Comparison of ENCODE assay signal across 29 cellular contexts in genomic region chr7:155706376-155706775, GRCh38.
"Had no signal": no experiment of that assay in that cellular context is flagged by ENCODE, and none has a peak within 500 bp of the region (broad histone marks: within the 10 kb centered on the region; RNA-seq: fewer than 3 reads in every experiment).

No MANE protein-coding gene starts in this region.

- H3K4me3 ChIP-seq: esophagus muscularis mucosa, heart right ventricle, left lung, lung, mucosa of descending colon, ovary, sigmoid colon, stomach, thyroid gland, upper lobe of right lung had no signal

- H3K27me3 Mint-ChIP-seq: activated CD8-positive, alpha-beta T cell treated with anti-CD3 and anti-CD28 coated beads for 36 hours; activated naive CD8-positive, alpha-beta T cell treated with anti-CD3 and anti-CD28 coated beads, Interleukin-2, amount 10 ng/mL, durations not matched to agents 7 days and 5 days; progenitor cell of endocrine pancreas had no signal

- ATAC-seq: activated CD8-positive, alpha-beta T cell treated with anti-CD3 and anti-CD28 coated beads for 36 hours; activated T-cell treated with anti-CD3 and anti-CD28 coated beads, Interleukin-2, amount 50 U/mL, for 72 hours; foreskin keratinocyte; left lung; mucosa of descending colon; stimulated activated effector memory CD8-positive, alpha-beta T cell treated with anti-CD3 and anti-CD28 coated beads, Interleukin-12 subunit alpha, Interleukin-12 subunit beta, amount 100 ng/mL, for 72 hours; upper lobe of right lung had no signal

- H3K27me3 ChIP-seq: brain microvascular endothelial cell, esophagus muscularis mucosa, foreskin keratinocyte, heart right ventricle, left lung, ovary, sigmoid colon, stomach, thyroid gland, upper lobe of right lung had no signal

- H3K36me3 ChIP-seq: ovary had no signal

- H3K9me3 ChIP-seq: esophagus muscularis mucosa, heart right ventricle, left lung, mucosa of descending colon, ovary, sigmoid colon, stomach, thyroid gland, upper lobe of right lung had no signal

- H3K4me1 ChIP-seq: esophagus muscularis mucosa, left lung, sigmoid colon, thyroid gland, upper lobe of right lung had no signal

- H3K9me3 Mint-ChIP-seq: activated CD8-positive, alpha-beta T cell treated with anti-CD3 and anti-CD28 coated beads for 36 hours; activated naive CD4-positive, alpha-beta T cell treated with anti-CD3 and anti-CD28 coated beads for 36 hours; activated naive CD8-positive, alpha-beta T cell treated with anti-CD3 and anti-CD28 coated beads, Interleukin-2, amount 10 ng/mL, durations not matched to agents 7 days and 5 days; activated T-cell treated with anti-CD3 and anti-CD28 coated beads, Interleukin-2, amount 50 U/mL, for 72 hours; stimulated activated effector memory CD8-positive, alpha-beta T cell treated with anti-CD3 and anti-CD28 coated beads, Interleukin-12 subunit alpha, Interleukin-12 subunit beta, amount 100 ng/mL, for 72 hours had no signal

- DNase-seq: activated CD4-positive, alpha-beta T cell treated with anti-CD3 and anti-CD28 coated beads, Interleukin-2, amount 50 U/mL, for 1 hour; activated CD4-positive, CD25-positive, alpha-beta regulatory T cell treated with anti-CD3 and anti-CD28 coated beads, Interleukin-2, amount 50 U/mL, for 72 hours; activated CD8-positive, alpha-beta T cell treated with anti-CD3 and anti-CD28 coated beads for 36 hours; activated effector memory CD4-positive, alpha-beta T cell treated with anti-CD3 and anti-CD28 coated beads, Interleukin-2, amount 50 U/mL, for 16 hours; activated naive CD4-positive, alpha-beta T cell treated with anti-CD3 and anti-CD28 coated beads for 36 hours; activated naive CD8-positive, alpha-beta T cell treated with anti-CD3 and anti-CD28 coated beads, Interleukin-2, amount 10 ng/mL, durations not matched to agents 7 days and 5 days; activated T-cell treated with anti-CD3 and anti-CD28 coated beads, Interleukin-2, amount 50 U/mL, for 72 hours; amniotic stem cell; brain microvascular endothelial cell; cortex of kidney; foreskin keratinocyte; heart right ventricle; kidney glomerular epithelial cell; left lung; mesendoderm; mucosa of descending colon; ovary; retina; sigmoid colon; small intestine; stimulated activated CD4-positive, alpha-beta T cell treated with anti-CD3 and anti-CD28 coated beads, Interleukin-4, amount 100 ng/mL, for 24 hours; stomach; T-helper 2 cell; thyroid gland; upper lobe of right lung had no signal

- H3K27ac ChIP-seq: brain microvascular endothelial cell, esophagus muscularis mucosa, foreskin keratinocyte, heart right ventricle, left lung, ovary, sigmoid colon, stomach, thyroid gland, upper lobe of right lung had no signal

- H3K27ac Mint-ChIP-seq: activated CD8-positive, alpha-beta T cell treated with anti-CD3 and anti-CD28 coated beads for 36 hours; activated naive CD4-positive, alpha-beta T cell treated with anti-CD3 and anti-CD28 coated beads for 36 hours; activated naive CD8-positive, alpha-beta T cell treated with anti-CD3 and anti-CD28 coated beads, Interleukin-2, amount 10 ng/mL, durations not matched to agents 7 days and 5 days; activated T-cell treated with anti-CD3 and anti-CD28 coated beads, Interleukin-2, amount 50 U/mL, for 72 hours; progenitor cell of endocrine pancreas; stimulated activated effector memory CD8-positive, alpha-beta T cell treated with anti-CD3 and anti-CD28 coated beads, Interleukin-12 subunit alpha, Interleukin-12 subunit beta, amount 100 ng/mL, for 72 hours had no signal

- H3K4me3 Mint-ChIP-seq: activated CD8-positive, alpha-beta T cell treated with anti-CD3 and anti-CD28 coated beads for 36 hours; activated naive CD4-positive, alpha-beta T cell treated with anti-CD3 and anti-CD28 coated beads for 36 hours; activated naive CD8-positive, alpha-beta T cell treated with anti-CD3 and anti-CD28 coated beads, Interleukin-2, amount 10 ng/mL, durations not matched to agents 7 days and 5 days; activated T-cell treated with anti-CD3 and anti-CD28 coated beads, Interleukin-2, amount 50 U/mL, for 72 hours; stimulated activated effector memory CD8-positive, alpha-beta T cell treated with anti-CD3 and anti-CD28 coated beads, Interleukin-12 subunit alpha, Interleukin-12 subunit beta, amount 100 ng/mL, for 72 hours had no signal
